1 cellular context compared by ENCODE assay signal in genomic region chr3:112002458-112002971, GRCh38.
TF ChIP-seq lines count a peak whose summit lies in the region.

No MANE protein-coding gene starts in this region.

TF ChIP-seq in SK-N-SH treated with all-trans-retinoic acid at 6 μM for 48 hours, 23 proteins besides CTCF, POLR2A, EP300 and RAD21 (continued from another document):
- no peak for TF ChIP-seq TCF4 (CRISPR knock-in tag; IDR thresholded peaks at IDR 0.05; ENCODE audit: borderline replicate concordance)
- no peak for TF ChIP-seq PPARA (CRISPR knock-in tag; IDR thresholded peaks at IDR 0.05; ENCODE audit: borderline replicate concordance)
- TF ChIP-seq CREB5 (CRISPR knock-in tag; IDR thresholded peaks at IDR 0.05; ENCODE audit: low read depth) = no peak
- no peak for TF ChIP-seq PATZ1 (CRISPR knock-in tag; IDR thresholded peaks at IDR 0.05; ENCODE audit: borderline replicate concordance)
- TF ChIP-seq OSR1 (CRISPR knock-in tag; IDR thresholded peaks at IDR 0.05) = no peak
- no peak for TF ChIP-seq GLIS3 (CRISPR knock-in tag; IDR thresholded peaks at IDR 0.05)
- TF ChIP-seq ESRRG (CRISPR knock-in tag; IDR thresholded peaks at IDR 0.05) = no peak
- no peak for TF ChIP-seq ZFP30 (CRISPR knock-in tag; IDR thresholded peaks at IDR 0.05)
- no peak for TF ChIP-seq POU6F1 (CRISPR knock-in tag; IDR thresholded peaks at IDR 0.05; ENCODE audit: borderline replicate concordance, low read depth)
- no peak for TF ChIP-seq TOX (CRISPR knock-in tag; IDR thresholded peaks at IDR 0.05; ENCODE audit: borderline replicate concordance)
- TF ChIP-seq CSDC2 (CRISPR knock-in tag; IDR thresholded peaks at IDR 0.05) = no peak
- TF ChIP-seq BACH2 (CRISPR knock-in tag; IDR thresholded peaks at IDR 0.05; ENCODE audit: borderline replicate concordance) = no peak
- TF ChIP-seq RARB (CRISPR knock-in tag; IDR thresholded peaks at IDR 0.05) = no peak
- no peak for TF ChIP-seq ZFP3 (CRISPR knock-in tag; IDR thresholded peaks at IDR 0.05)
